In the genomic region with DNA sequence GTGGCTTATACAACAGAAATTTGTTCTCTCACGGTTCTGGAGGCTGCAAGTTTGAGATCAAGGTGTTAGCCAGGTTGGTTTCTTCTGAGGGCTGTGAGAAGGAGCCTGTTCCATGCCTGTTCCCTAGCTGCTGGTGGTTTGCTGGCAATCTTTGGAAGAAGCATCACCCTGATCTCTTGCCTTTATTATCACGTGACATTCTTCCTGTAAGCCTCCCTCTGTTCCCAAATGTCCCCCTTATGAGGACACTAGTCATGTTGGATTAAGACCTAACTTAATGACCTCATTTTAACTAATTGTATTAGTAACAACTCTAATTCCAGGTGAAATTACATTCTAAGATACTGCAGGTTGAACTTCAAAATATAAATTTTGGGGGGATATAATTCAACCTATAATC, we compare ENCODE assay signal across 37 cellular contexts.
"Had no signal": no experiment of that assay in that cellular context is flagged by ENCODE, and none has a peak within 500 bp of the region (broad histone marks: within the 10 kb centered on the region; RNA-seq: fewer than 3 reads in every experiment).

No MANE protein-coding gene starts in this region.

- DNase-seq: activated CD4-positive, alpha-beta memory T cell treated with anti-CD3 and anti-CD28 coated beads, Interleukin-2, amount 10 ng/mL, durations not matched to agents 7 days and 5 days; activated CD4-positive, alpha-beta T cell treated with anti-CD3 and anti-CD28 coated beads for 1 hour; activated CD4-positive, alpha-beta T cell treated with anti-CD3 and anti-CD28 coated beads for 36 hours; activated CD4-positive, alpha-beta T cell treated with anti-CD3 and anti-CD28 coated beads for 48 hours; activated CD4-positive, alpha-beta T cell treated with anti-CD3 and anti-CD28 coated beads, Interleukin-2, amount 10 ng/mL, durations not matched to agents 7 days and 5 days; activated CD4-positive, alpha-beta T cell treated with anti-CD3 and anti-CD28 coated beads, Interleukin-2, amount 50 U/mL, for 48 hours; activated CD4-positive, CD25-positive, alpha-beta regulatory T cell; activated CD8-positive, alpha-beta memory T cell treated with anti-CD3 and anti-CD28 coated beads for 24 hours; activated CD8-positive, alpha-beta memory T cell treated with anti-CD3 and anti-CD28 coated beads, Interleukin-2, amount 10 ng/mL, durations not matched to agents 7 days and 5 days; activated CD8-positive, alpha-beta memory T cell treated with anti-CD3 and anti-CD28 coated beads, Interleukin-2, amount 50 U/mL, for 48 hours; activated CD8-positive, alpha-beta T cell treated with anti-CD3 and anti-CD28 coated beads, Interleukin-2, amount 10 ng/mL, durations not matched to agents 7 days and 5 days; activated effector memory CD4-positive, alpha-beta T cell treated with anti-CD3 and anti-CD28 coated beads, Interleukin-2, amount 50 U/mL, for 16 hours; activated gamma-delta T cell treated with Interleukin-2 at 50 U/mL for 16 hours; activated naive CD4-positive, alpha-beta T cell; activated naive CD4-positive, alpha-beta T cell treated with anti-CD3 and anti-CD28 coated beads for 36 hours; activated naive CD4-positive, alpha-beta T cell treated with anti-CD3 and anti-CD28 coated beads, Interleukin-2, amount 50 U/mL, for 16 hours; activated naive CD8-positive, alpha-beta T cell treated with anti-CD3 and anti-CD28 coated beads for 36 hours; activated T-cell treated with anti-CD3 and anti-CD28 coated beads, Interleukin-2, amount 50 U/mL, for 24 hours; activated T-cell treated with anti-CD3 and anti-CD28 coated beads, Interleukin-2, amount 50 U/mL, for 48 hours; adrenal gland; amniotic stem cell; aorta; body of pancreas; brain microvascular endothelial cell; central memory CD4-positive, alpha-beta T cell; T-cell; T-helper 17 cell; T-helper 9 cell; WERI-Rb-1 had no signal

- H3K4me1 Mint-ChIP-seq: activated CD4-positive, alpha-beta memory T cell treated with anti-CD3 and anti-CD28 coated beads, Interleukin-2, amount 10 ng/mL, durations not matched to agents 7 days and 5 days; activated CD4-positive, alpha-beta T cell treated with anti-CD3 and anti-CD28 coated beads for 36 hours; activated CD4-positive, alpha-beta T cell treated with anti-CD3 and anti-CD28 coated beads, Interleukin-2, amount 10 ng/mL, durations not matched to agents 7 days and 5 days; activated CD8-positive, alpha-beta memory T cell treated with anti-CD3 and anti-CD28 coated beads, Interleukin-2, amount 10 ng/mL, durations not matched to agents 7 days and 5 days; activated naive CD8-positive, alpha-beta T cell treated with anti-CD3 and anti-CD28 coated beads for 36 hours; T-cell; T-helper 17 cell; WTC11 had no signal

- H3K9me3 ChIP-seq: adrenal gland, body of pancreas, breast epithelium had no signal

- H3K4me3 ChIP-seq: adrenal gland, body of pancreas, breast epithelium had no signal

- H3K4me1 ChIP-seq: adrenal gland, body of pancreas, breast epithelium had no signal

- FAIRE-seq: astrocyte, TTC549 had no signal

- H3K4me3 Mint-ChIP-seq: activated CD4-positive, alpha-beta memory T cell treated with anti-CD3 and anti-CD28 coated beads, Interleukin-2, amount 10 ng/mL, durations not matched to agents 7 days and 5 days; activated CD4-positive, alpha-beta T cell treated with anti-CD3 and anti-CD28 coated beads for 36 hours; activated CD4-positive, alpha-beta T cell treated with anti-CD3 and anti-CD28 coated beads, Interleukin-2, amount 10 ng/mL, durations not matched to agents 7 days and 5 days; activated CD8-positive, alpha-beta memory T cell treated with anti-CD3 and anti-CD28 coated beads, Interleukin-2, amount 10 ng/mL, durations not matched to agents 7 days and 5 days; activated CD8-positive, alpha-beta T cell treated with anti-CD3 and anti-CD28 coated beads, Interleukin-2, amount 10 ng/mL, durations not matched to agents 7 days and 5 days; activated naive CD4-positive, alpha-beta T cell treated with anti-CD3 and anti-CD28 coated beads for 36 hours; activated naive CD8-positive, alpha-beta T cell treated with anti-CD3 and anti-CD28 coated beads for 36 hours; activated T-cell treated with anti-CD3 and anti-CD28 coated beads, Interleukin-2, amount 50 U/mL, for 24 hours; T-cell; T-helper 17 cell; T-helper 2 cell treated with Interferon-gamma antibody and Interleukin-4, amounts not matched to agents 5 μg/mL and 100 μg/mL, for 36 hours; WTC11 had no signal

- H3K9me3 Mint-ChIP-seq: activated CD4-positive, alpha-beta memory T cell treated with anti-CD3 and anti-CD28 coated beads, Interleukin-2, amount 10 ng/mL, durations not matched to agents 7 days and 5 days; activated CD4-positive, alpha-beta T cell treated with anti-CD3 and anti-CD28 coated beads, Interleukin-2, amount 10 ng/mL, durations not matched to agents 7 days and 5 days; activated naive CD4-positive, alpha-beta T cell treated with anti-CD3 and anti-CD28 coated beads for 36 hours; activated naive CD4-positive, alpha-beta T cell treated with anti-CD3 and anti-CD28 coated beads, Interleukin-2, amount 50 U/mL, for 72 hours; activated naive CD8-positive, alpha-beta T cell treated with anti-CD3 and anti-CD28 coated beads for 36 hours; activated T-cell treated with anti-CD3 and anti-CD28 coated beads, Interleukin-2, amount 50 U/mL, for 24 hours; activated T-helper 2 cell treated with anti-CD3 and anti-CD28 coated beads, Interferon-gamma antibody, Interleukin-2, Interleukin-4, amounts not matched to agents 10 μg/mL and 5 μg/mL and 100 μg/mL, durations not matched to agents 14 hours and 24 hours and 36 hours; T-cell; T-helper 2 cell treated with Interferon-gamma antibody and Interleukin-4, amounts not matched to agents 5 μg/mL and 100 μg/mL, for 36 hours had no signal

- H3K36me3 ChIP-seq: adrenal gland, brain microvascular endothelial cell, breast epithelium, WERI-Rb-1 had no signal

- H3K27me3 Mint-ChIP-seq: activated CD4-positive, alpha-beta memory T cell treated with anti-CD3 and anti-CD28 coated beads, Interleukin-2, amount 10 ng/mL, durations not matched to agents 7 days and 5 days; activated CD4-positive, alpha-beta T cell treated with anti-CD3 and anti-CD28 coated beads, Interleukin-2, amount 10 ng/mL, durations not matched to agents 7 days and 5 days; activated CD8-positive, alpha-beta memory T cell treated with anti-CD3 and anti-CD28 coated beads, Interleukin-2, amount 10 ng/mL, durations not matched to agents 7 days and 5 days; activated T-cell treated with anti-CD3 and anti-CD28 coated beads, Interleukin-2, amount 50 U/mL, for 24 hours had no signal

- H3K27me3 ChIP-seq: adrenal gland, body of pancreas, brain microvascular endothelial cell, breast epithelium had no signal

- H3K27ac Mint-ChIP-seq: activated CD4-positive, alpha-beta memory T cell treated with anti-CD3 and anti-CD28 coated beads, Interleukin-2, amount 10 ng/mL, durations not matched to agents 7 days and 5 days; activated CD4-positive, alpha-beta T cell treated with anti-CD3 and anti-CD28 coated beads for 36 hours; activated CD4-positive, alpha-beta T cell treated with anti-CD3 and anti-CD28 coated beads, Interleukin-2, amount 10 ng/mL, durations not matched to agents 7 days and 5 days; activated CD8-positive, alpha-beta memory T cell treated with anti-CD3 and anti-CD28 coated beads, Interleukin-2, amount 10 ng/mL, durations not matched to agents 7 days and 5 days; activated CD8-positive, alpha-beta T cell treated with anti-CD3 and anti-CD28 coated beads, Interleukin-2, amount 10 ng/mL, durations not matched to agents 7 days and 5 days; activated naive CD4-positive, alpha-beta T cell treated with anti-CD3 and anti-CD28 coated beads for 36 hours; activated naive CD4-positive, alpha-beta T cell treated with anti-CD3 and anti-CD28 coated beads, Interleukin-2, amount 50 U/mL, for 72 hours; activated naive CD8-positive, alpha-beta T cell treated with anti-CD3 and anti-CD28 coated beads for 36 hours; activated T-cell treated with anti-CD3 and anti-CD28 coated beads, Interleukin-2, amount 50 U/mL, for 24 hours; activated T-helper 2 cell treated with anti-CD3 and anti-CD28 coated beads, Interferon-gamma antibody, Interleukin-2, Interleukin-4, amounts not matched to agents 10 μg/mL and 5 μg/mL and 100 μg/mL, durations not matched to agents 14 hours and 24 hours and 36 hours; T-cell; T-helper 17 cell; T-helper 2 cell treated with Interferon-gamma antibody and Interleukin-4, amounts not matched to agents 5 μg/mL and 100 μg/mL, for 36 hours; WTC11 had no signal

- ATAC-seq: activated CD4-positive, alpha-beta T cell treated with anti-CD3 and anti-CD28 coated beads for 36 hours; activated CD4-positive, CD25-positive, alpha-beta regulatory T cell treated with anti-CD3 and anti-CD28 coated beads, Interleukin-2, amount 50 U/mL, for 24 hours; activated CD8-positive, alpha-beta memory T cell treated with anti-CD3 and anti-CD28 coated beads, Interleukin-2, amount 10 ng/mL, durations not matched to agents 7 days and 5 days; activated CD8-positive, alpha-beta T cell treated with anti-CD3 and anti-CD28 coated beads, Interleukin-2, amount 10 ng/mL, durations not matched to agents 7 days and 5 days; activated naive CD4-positive, alpha-beta T cell treated with anti-CD3 and anti-CD28 coated beads, Interleukin-2, amount 50 U/mL, for 72 hours; body of pancreas; T-cell; T-helper 17 cell; WTC11 had no signal

- H3K36me3 Mint-ChIP-seq: activated CD8-positive, alpha-beta memory T cell treated with anti-CD3 and anti-CD28 coated beads, Interleukin-2, amount 10 ng/mL, durations not matched to agents 7 days and 5 days; activated naive CD4-positive, alpha-beta T cell treated with anti-CD3 and anti-CD28 coated beads, Interleukin-2, amount 50 U/mL, for 72 hours; activated naive CD8-positive, alpha-beta T cell treated with anti-CD3 and anti-CD28 coated beads for 36 hours; T-cell had no signal

- H3K27ac ChIP-seq: adrenal gland, body of pancreas, brain microvascular endothelial cell, breast epithelium, WERI-Rb-1 had no signal
